Comparison of ENCODE assay signal across 8 cellular contexts in the genomic region with DNA sequence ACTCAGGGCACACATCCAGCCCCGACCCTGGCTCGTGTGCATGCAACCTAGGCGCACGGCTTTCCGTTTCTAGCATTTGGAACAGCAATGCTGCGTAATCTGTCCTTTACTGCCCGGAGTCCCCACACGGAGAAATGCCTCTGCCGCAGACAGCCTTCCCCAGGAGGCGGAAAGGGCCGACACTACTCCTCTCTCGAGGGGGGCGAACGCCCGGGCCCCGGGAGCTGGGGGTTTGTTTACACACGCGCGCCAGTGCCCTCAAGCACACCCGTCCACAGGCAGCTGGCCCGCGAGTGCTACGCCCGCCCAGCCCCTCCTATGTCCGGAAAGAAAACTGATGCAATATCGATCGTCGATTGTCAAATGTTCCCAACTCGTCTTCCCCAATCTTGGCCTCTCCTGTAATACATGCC. TPM values are rescaled to one million over a fixed set of nuclear protein-coding genes. Genes with fewer than 3 reads are reported as not detected.
DNase-seq lines count a peak whose midpoint lies in the region; ATAC-seq and TF ChIP-seq lines count a peak whose summit lies in the region.

No MANE protein-coding gene starts in this region.

- peaks cover 11% of the 10 kb centered on the region for H3K27me3 Mint-ChIP-seq in activated naive CD8-positive, alpha-beta T cell treated with anti-CD3 and anti-CD28 coated beads for 36 hours

- ATAC-seq in GM19328 (IDR thresholded peaks at IDR 0.05; ENCODE audit: unreplicated experiment): peak; percentile 11
- ATAC-seq in HG03432 (IDR thresholded peaks at IDR 0.05; ENCODE audit: unreplicated experiment): peak; percentile 20
- peak; percentile 52 to 55 for ATAC-seq in left cardiac atrium

- H3K4me1 Mint-ChIP-seq in activated naive CD8-positive, alpha-beta T cell treated with anti-CD3 and anti-CD28 coated beads for 36 hours: peaks cover 48% of the 10 kb centered on the region

- H3K27ac Mint-ChIP-seq in activated naive CD8-positive, alpha-beta T cell treated with anti-CD3 and anti-CD28 coated beads for 36 hours: peak overlapping the region; percentile 100

- DNase-seq in C1 segment of cervical spinal cord (lab: John Stamatoyannopoulos, UW): peak in 8 of 14 donors; percentile 69 to 88 (median 77)
- DNase-seq in activated naive CD8-positive, alpha-beta T cell treated with anti-CD3 and anti-CD28 coated beads for 36 hours: peak; percentile 71
- peak; percentile 75 for DNase-seq in left cardiac atrium
- DNase-seq in posterior vena cava (ENCODE audit: low spot score): peak; percentile 92
- no peak for DNase-seq in islet precursor cell

- H3K9me3 Mint-ChIP-seq in activated naive CD8-positive, alpha-beta T cell treated with anti-CD3 and anti-CD28 coated beads for 36 hours: peaks cover 3% of the 10 kb centered on the region

- peaks cover 56% of the 10 kb centered on the region for H3K36me3 Mint-ChIP-seq in activated naive CD8-positive, alpha-beta T cell treated with anti-CD3 and anti-CD28 coated beads for 36 hours

- H3K4me3 Mint-ChIP-seq in activated naive CD8-positive, alpha-beta T cell treated with anti-CD3 and anti-CD28 coated beads for 36 hours: peak overlapping the region; percentile 95

- intact Hi-C loops in left cardiac atrium (cut with DNase I): loop anchor here (5.0 to 10.0 kb wide), 4 partner anchors 186 to 379 kb away; a partner anchor contains a TSS
- intact Hi-C loops in posterior vena cava (cut with DNase I): loop anchor here (5.0 to 10.0 kb wide), 4 partner anchors 104 to 293 kb away; a partner anchor contains a TSS

TF ChIP-seq in PFSK-1, 5 proteins besides CTCF, POLR2A, EP300 and RAD21:
- TF ChIP-seq SIN3A (IDR thresholded peaks at IDR 0.05; ENCODE audit: borderline replicate concordance, insufficient read depth, low read length) (no peak; the same call in 1 of the 2 replicates), POLR2AphosphoS5 (IDR thresholded peaks at IDR 0.05; ENCODE audit: low read depth, low read length) (peak; percentile 58; the same call in 1 of the 2 replicates)

RNA-seq across cellular contexts. Expression of a gene that starts 0.8 kb away (rescaled TPM):
- polyA plus RNA-seq in PFSK-1 (2012; ENCODE audit: insufficient read length, low read depth): 101 TPM
- total RNA-seq in activated naive CD8-positive, alpha-beta T cell treated with anti-CD3 and anti-CD28 coated beads for 36 hours: 100 to 1,000 TPM; 227 to 230 TPM
- total RNA-seq in left cardiac atrium (100 to 1,000 TPM; 122 to 202 TPM), posterior vena cava (100 to 1,000 TPM; 255 to 324 TPM)
